ENCODE assay signal across 8 cellular contexts in genomic region chr1:112716133-112716720, GRCh38. TPM values are rescaled to one million over a fixed set of nuclear protein-coding genes. Genes with fewer than 3 reads are reported as not detected.
DNase-seq lines count a peak whose midpoint lies in the region; ATAC-seq, FAIRE-seq and TF ChIP-seq lines count a peak whose summit lies in the region.

No MANE protein-coding gene starts in this region.

- peak overlapping the region; percentile 78 for H3K4me2 ChIP-seq in endothelial cell of umbilical vein (ENCODE audit: insufficient read depth, low read length)

- no peaks in the 10 kb centered on the region for H4K20me1 ChIP-seq in endothelial cell of umbilical vein (replicated peaks; ENCODE audit: control insufficient read depth, extremely low read depth, insufficient read depth, low read length)

- intact Hi-C loops in endothelial cell of umbilical vein (cut with micrococcal nuclease): loop anchor here (1.0 to 10.0 kb wide), 12 partner anchors 29 to 1261 kb away; partner anchors contain the start of genes AP4B1, DCLRE1B, LRIG2 and MAGI3

- H3K36me3 Mint-ChIP-seq in activated CD8-positive, alpha-beta memory T cell treated with anti-CD3 and anti-CD28 coated beads, Interleukin-2, amount 10 ng/mL, durations not matched to agents 7 days and 5 days: no peaks in the 10 kb centered on the region
- H3K36me3 Mint-ChIP-seq in mesothelial cell of epicardium: no peaks in the 10 kb centered on the region

- peaks cover 11% of the 10 kb centered on the region for H3K4me1 ChIP-seq in endothelial cell of umbilical vein (ENCODE audit: control insufficient read depth, extremely low read depth, insufficient read depth, low read length)

- peak; percentile 29 for ATAC-seq in activated CD8-positive, alpha-beta memory T cell treated with anti-CD3 and anti-CD28 coated beads, Interleukin-2, amount 10 ng/mL, durations not matched to agents 7 days and 5 days

- H3K9me3 ChIP-seq in endothelial cell of umbilical vein (replicated peaks; ENCODE audit: control insufficient read depth, insufficient read depth, low read length): no peaks in the 10 kb centered on the region

- H3K27me3 ChIP-seq in endothelial cell of umbilical vein (ENCODE audit: control insufficient read depth in 2 of 2, insufficient read depth in 2 of 2, low read length in 2 of 2): no peaks in the 10 kb centered on the region

- H3K36me3 ChIP-seq in endothelial cell of umbilical vein (ENCODE audit: control insufficient read depth in 2 of 2, extremely low read depth in 1 of 2, insufficient read depth in 2 of 2, low read length in 2 of 2): no peaks in the 10 kb centered on the region

- H2AFZ ChIP-seq in endothelial cell of umbilical vein (ENCODE audit: low read depth, low read length): peak overlapping the region; percentile 53

- dilution Hi-C loops in endothelial cell of umbilical vein (cut with MboI; ENCODE audit: extremely low pct_ligation_motif_present, low sequenced_read_pairs): loop anchor here (5.0 kb wide), 1 partner anchor 81 kb away; no protein-coding TSS in a partner anchor

- H3K4me3 ChIP-seq in endothelial cell of umbilical vein (replicated peaks in 1 of 3; ENCODE audit: insufficient read depth in 1 of 3, low read depth in 1 of 3, low read length in 3 of 3): peak overlapping the region in 2 of 3 experiments; percentile 42 to 45

- no peaks in the 10 kb centered on the region for H3K9me1 ChIP-seq in endothelial cell of umbilical vein (replicated peaks; ENCODE audit: control insufficient read depth, extremely low read depth, insufficient read depth, low read length)

- H3K9ac ChIP-seq in endothelial cell of umbilical vein (replicated peaks; ENCODE audit: extremely low read depth, insufficient read depth, low read length): no peak overlapping the region

- peaks cover 36% of the 10 kb centered on the region for H3K27me3 Mint-ChIP-seq in activated CD8-positive, alpha-beta memory T cell treated with anti-CD3 and anti-CD28 coated beads, Interleukin-2, amount 10 ng/mL, durations not matched to agents 7 days and 5 days
- peaks cover 41% of the 10 kb centered on the region for H3K27me3 Mint-ChIP-seq in mesothelial cell of epicardium (ENCODE audit: low read depth)

- peaks cover 24% of the 10 kb centered on the region for H3K4me1 Mint-ChIP-seq in activated CD8-positive, alpha-beta memory T cell treated with anti-CD3 and anti-CD28 coated beads, Interleukin-2, amount 10 ng/mL, durations not matched to agents 7 days and 5 days
- H3K4me1 Mint-ChIP-seq in mesothelial cell of epicardium: peaks cover 18% of the 10 kb centered on the region

- no peaks in the 10 kb centered on the region for H3K9me3 Mint-ChIP-seq in activated CD8-positive, alpha-beta memory T cell treated with anti-CD3 and anti-CD28 coated beads, Interleukin-2, amount 10 ng/mL, durations not matched to agents 7 days and 5 days (ENCODE audit: low read depth)
- H3K9me3 Mint-ChIP-seq in mesothelial cell of epicardium: no peaks in the 10 kb centered on the region

- H3K4me3 Mint-ChIP-seq in activated CD8-positive, alpha-beta memory T cell treated with anti-CD3 and anti-CD28 coated beads, Interleukin-2, amount 10 ng/mL, durations not matched to agents 7 days and 5 days: peak overlapping the region; percentile 80
- peak overlapping the region; percentile 76 for H3K4me3 Mint-ChIP-seq in mesothelial cell of epicardium

- H3K27ac ChIP-seq in endothelial cell of umbilical vein (ENCODE audit: insufficient read depth, low read depth, low read length): no peak overlapping the region

- POLR2A ChIA-PET in endothelial cell of umbilical vein (lab: Charles Lee): interaction anchor here (1.5 kb wide), 1 partner anchor 11 kb away, joined by 8 read pairs; no protein-coding TSS in a partner anchor

- FAIRE-seq in HTR-8/SVneo (lab: Jason Lieb, UNC): no peak
- peak; percentile 94 for FAIRE-seq in endothelial cell of umbilical vein (lab: Jason Lieb, UNC)

- no peak for TF ChIP-seq POLR2A in endothelial cell of umbilical vein (IDR thresholded peaks at IDR 0.05; ENCODE audit: low read depth, low read length)

- H3K27ac Mint-ChIP-seq in activated CD8-positive, alpha-beta memory T cell treated with anti-CD3 and anti-CD28 coated beads, Interleukin-2, amount 10 ng/mL, durations not matched to agents 7 days and 5 days: no peak overlapping the region
- H3K27ac Mint-ChIP-seq in mesothelial cell of epicardium: peak overlapping the region; percentile 88

- CTCF ChIA-PET in activated CD8-positive, alpha-beta memory T cell treated with anti-CD3 and anti-CD28 coated beads, Interleukin-2, amount 10 ng/mL, durations not matched to agents 7 days and 5 days (lab: Charles Lee): interaction anchor here (0.9 to 10.8 kb wide), 34 partner anchors 9 to 1188 kb away, joined by 3 to 219 read pairs (median 4); partner anchors contain the start of genes AP4B1, CAPZA1, LRIG2 and MOV10
- CTCF ChIA-PET in endothelial cell of umbilical vein (lab: Charles Lee): interaction anchor here (0.9 to 10.5 kb wide), 21 partner anchors 9 to 962 kb away, joined by 3 to 441 read pairs (median 6); partner anchors contain the start of genes LRIG2, MOV10 and RHOC

- no peaks in the 10 kb centered on the region for H3K79me2 ChIP-seq in endothelial cell of umbilical vein (ENCODE audit: control insufficient read depth, insufficient read depth, low read length)

- peak; percentile 75 for DNase-seq in activated gamma-delta T cell treated with Interleukin-2 at 50 U/mL for 16 hours
- DNase-seq in activated gamma-delta T cell (lab: John Stamatoyannopoulos, UW): no peak
- DNase-seq in HTR-8/SVneo (ENCODE audit: insufficient read length, low spot score): peak; percentile 76
- DNase-seq in NOMO-1 (lab: John Stamatoyannopoulos, UW; ENCODE audit: unreplicated experiment in 2 of 2): peak; percentile 59 to 75
- peak; percentile 85 for DNase-seq in activated CD8-positive, alpha-beta memory T cell treated with anti-CD3 and anti-CD28 coated beads, Interleukin-2, amount 10 ng/mL, durations not matched to agents 7 days and 5 days
- peak; percentile 91 for DNase-seq in endothelial cell of umbilical vein (ENCODE audit: low read depth, low spot score)
- peak; percentile 80 to 94 for DNase-seq in mesothelial cell of epicardium (ENCODE audit: low spot score in 2 of 2, unreplicated experiment in 2 of 2)
- peak; percentile 63 for DNase-seq in stimulated activated CD8-positive, alpha-beta memory T cell treated with anti-CD3 and anti-CD28 coated beads, Interleukin-15, amount 100 ng/mL, for 1 hour (ENCODE audit: low read depth)

- TF ChIP-seq CTCF in endothelial cell of umbilical vein (IDR thresholded peaks at IDR 0.05; ENCODE audit: extremely low read depth in 1 of 2, insufficient read depth in 1 of 2, low read depth in 1 of 2, low read length in 2 of 2) (peak; percentile 94 to 96), mesothelial cell of epicardium (IDR thresholded peaks at IDR 0.05; ENCODE audit: unreplicated experiment) (peak; percentile 95)

- BruUV-seq in endothelial cell of umbilical vein (replicated peaks; lab: Mats Ljungman, UMichigan): no TSS peak

TF ChIP-seq in endothelial cell of umbilical vein, 7 proteins besides CTCF, POLR2A, EP300 and RAD21 (continues in another document):
- TF ChIP-seq POLR2AphosphoS5 (IDR thresholded peaks at IDR 0.05; ENCODE audit: insufficient read depth, low read depth, low read length) (no peak), FOS (IDR thresholded peaks at IDR 0.05; ENCODE audit: borderline replicate concordance, insufficient read depth, low read length) (no peak), EZH2 (IDR thresholded peaks at IDR 0.05; ENCODE audit: borderline replicate concordance, low read depth, low read length, severe bottlenecking) (no peak), MYC (IDR thresholded peaks at IDR 0.05; ENCODE audit: low read depth, low read length) (no peak)

RNA-seq across cellular contexts. Expression of gene PPM1J, which starts 1.1 kb away (rescaled TPM):
- under 1 TPM in 1 of 2 experiments, not detected in 1; 0.26 TPM for total RNA-seq in activated CD8-positive, alpha-beta memory T cell treated with anti-CD3 and anti-CD28 coated beads, Interleukin-2, amount 10 ng/mL, durations not matched to agents 7 days and 5 days
- total RNA-seq in endothelial cell of umbilical vein: 1.7 and 2.4 TPM in 2 replicates
- 3.1 and 3.2 TPM in 2 replicates for polyA plus RNA-seq in endothelial cell of umbilical vein
- 1.7 and 2.7 TPM in 2 replicates for polyA plus RNA-seq in endothelial cell of umbilical vein (2011; cell fraction: cytosol; rRNA removed)
- polyA plus RNA-seq in endothelial cell of umbilical vein (2011; cell fraction: nucleus; rRNA removed): 6.6 and 7.0 TPM in 2 replicates
- polyA plus RNA-seq in endothelial cell of umbilical vein (2012): 1.4 and 1.7 TPM in 2 replicates
- polyA minus RNA-seq in endothelial cell of umbilical vein: 1.0 and 1.7 TPM in 2 replicates
- polyA minus RNA-seq in endothelial cell of umbilical vein (2011; cell fraction: cytosol; rRNA and poly(A)+ RNA removed): not detected
- 0.58 and 0.96 TPM in 2 replicates for polyA minus RNA-seq in endothelial cell of umbilical vein (2011; cell fraction: nucleus; rRNA and poly(A)+ RNA removed)
- total RNA-seq in mesothelial cell of epicardium: 4.3 to 4.7 TPM (median 4.4 TPM) in 3 replicates

RNA-seq across cellular contexts. Expression of gene RHOC, which starts 9.3 kb away (rescaled TPM):
- total RNA-seq in activated CD8-positive, alpha-beta memory T cell treated with anti-CD3 and anti-CD28 coated beads, Interleukin-2, amount 10 ng/mL, durations not matched to agents 7 days and 5 days: 100 to 1,000 TPM; 105 to 130 TPM
- total RNA-seq in endothelial cell of umbilical vein (652 and 699 TPM in 2 replicates), mesothelial cell of epicardium (159 to 163 TPM (median 162 TPM) in 3 replicates)
- polyA plus RNA-seq in endothelial cell of umbilical vein: 1,244 and 1,340 TPM in 2 replicates
- 1,507 and 1,589 TPM in 2 replicates for polyA plus RNA-seq in endothelial cell of umbilical vein (2011; cell fraction: cytosol; rRNA removed)
- 615 and 657 TPM in 2 replicates for polyA plus RNA-seq in endothelial cell of umbilical vein (2011; cell fraction: nucleus; rRNA removed)
- 941 and 1,005 TPM in 2 replicates for polyA plus RNA-seq in endothelial cell of umbilical vein (2012)
- polyA minus RNA-seq in endothelial cell of umbilical vein: 905 and 1,030 TPM in 2 replicates
- polyA minus RNA-seq in endothelial cell of umbilical vein (2011; cell fraction: cytosol; rRNA and poly(A)+ RNA removed): 73.2 TPM
- polyA minus RNA-seq in endothelial cell of umbilical vein (2011; cell fraction: nucleus; rRNA and poly(A)+ RNA removed): 134 and 141 TPM in 2 replicates

RNA-seq across cellular contexts. Expression of gene MOV10, which starts 41.8 kb away (rescaled TPM):
- 100 to 1,000 TPM; 112 to 171 TPM for total RNA-seq in activated CD8-positive, alpha-beta memory T cell treated with anti-CD3 and anti-CD28 coated beads, Interleukin-2, amount 10 ng/mL, durations not matched to agents 7 days and 5 days
- total RNA-seq in endothelial cell of umbilical vein: 103 and 113 TPM in 2 replicates
- polyA plus RNA-seq in endothelial cell of umbilical vein: 97.1 and 98.0 TPM in 2 replicates
- 57.2 and 77.0 TPM in 2 replicates for polyA plus RNA-seq in endothelial cell of umbilical vein (2011; cell fraction: cytosol; rRNA removed)
- polyA plus RNA-seq in endothelial cell of umbilical vein (2011; cell fraction: nucleus; rRNA removed): 307 and 333 TPM in 2 replicates
- polyA plus RNA-seq in endothelial cell of umbilical vein (2012): 53.5 and 58.7 TPM in 2 replicates
- 70.9 and 100 TPM in 2 replicates for polyA minus RNA-seq in endothelial cell of umbilical vein
- polyA minus RNA-seq in endothelial cell of umbilical vein (2011; cell fraction: cytosol; rRNA and poly(A)+ RNA removed): 36.7 TPM
- polyA minus RNA-seq in endothelial cell of umbilical vein (2011; cell fraction: nucleus; rRNA and poly(A)+ RNA removed): 88.9 and 98.3 TPM in 2 replicates
- total RNA-seq in mesothelial cell of epicardium: 145 to 163 TPM (median 154 TPM) in 3 replicates
